15 cellular contexts compared by ENCODE assay signal in the genomic region with DNA sequence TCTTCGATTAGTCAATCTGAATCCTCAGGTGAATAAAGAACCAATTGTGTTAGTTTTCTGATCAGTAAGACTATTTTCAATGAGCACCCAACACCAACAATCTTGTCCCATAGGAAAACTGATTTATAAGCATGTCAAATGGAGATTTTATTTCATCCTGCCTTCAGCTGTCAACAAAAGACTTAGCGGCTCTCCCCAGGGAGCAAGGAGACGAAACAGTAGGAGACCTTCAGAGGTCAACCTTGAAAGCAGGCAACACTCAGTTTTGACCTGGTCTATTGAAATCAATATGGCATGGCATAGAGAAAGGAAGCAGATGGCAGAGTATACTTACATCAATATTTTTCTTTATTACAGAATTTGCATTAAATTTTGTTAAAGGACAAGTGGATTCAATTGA. TPM values are rescaled to one million over a fixed set of nuclear protein-coding genes. Genes with fewer than 3 reads are reported as not detected.
A peak's percentile ranks its signal among the peaks of the same experiment; 100 is the strongest.
DNase-seq lines count a peak whose midpoint lies in the region; ATAC-seq and TF ChIP-seq lines count a peak whose summit lies in the region.
"Had no signal": no experiment of that assay in that cellular context is flagged by ENCODE, and none has a peak within 500 bp of the region (broad histone marks: within the 10 kb centered on the region; RNA-seq: fewer than 3 reads in every experiment).

No MANE protein-coding gene starts in this region.

- CTCF ChIA-PET in A673 (lab: Charles Lee), result no interaction called here
- CTCF ChIA-PET in HEK293 (lab: Yijun Ruan, JAX), result interaction anchor here (1.7 kb wide), 1 partner anchor 24 kb away, joined by 7 read pairs; no protein-coding TSS in a partner anchor
- CTCF ChIA-PET in WTC11 (lab: Charles Lee), result no interaction called here

- peaks cover 4% of the 10 kb centered on the region for H3K27me3 Mint-ChIP-seq in WTC11 (ENCODE audit: low read depth)

- H3K4me1 ChIP-seq in A673 (ENCODE audit: insufficient read depth, low read length, poor library complexity, severe bottlenecking) (peaks cover 5% of the 10 kb centered on the region), HEK293 (ENCODE audit: control insufficient read depth, insufficient read depth, low read length) (no peaks in the 10 kb centered on the region)
- H3K4me1 ChIP-seq: BLaER1 treated with 17β-estradiol and CSF1 and Interleukin-3, amounts not matched to agents 10 nM and 100 nM had no signal

- intact Hi-C loops in A673 (cut with micrococcal nuclease; ENCODE audit: unreplicated experiment), result no loop called here

- no TSS peak for BruUV-seq in A673 (replicated peaks; lab: Mats Ljungman, UMichigan)

- peak overlapping the region; percentile 5; the same call in 1 of the 2 replicates for H3K27ac Mint-ChIP-seq in WTC11
- H3K27ac Mint-ChIP-seq: H9 had no signal

- H3K4me3 Mint-ChIP-seq in WTC11, result 0 out of 2 replicates have a peak overlapping the region, but pooled peaks have one; percentile 8
- H3K4me3 Mint-ChIP-seq: H9 had no signal

- no peaks in the 10 kb centered on the region for H3K9me3 Mint-ChIP-seq in WTC11
- H3K9me3 Mint-ChIP-seq: H9 had no signal

- no peaks in the 10 kb centered on the region for H3K36me3 ChIP-seq in A673 (ENCODE audit: insufficient read depth, low read length, poor library complexity, severe bottlenecking)
- no peaks in the 10 kb centered on the region for H3K36me3 ChIP-seq in HEK293 (ENCODE audit: control insufficient read depth in 2 of 2, insufficient read depth in 1 of 2, low read length in 2 of 2)
- H3K36me3 ChIP-seq: BLaER1 treated with 17β-estradiol and CSF1 and Interleukin-3, amounts not matched to agents 10 nM and 100 nM had no signal

- ATAC-seq in WTC11, result no peak
- ATAC-seq: SK-N-SH treated with all-trans-retinoic acid at 6 μM for 48 hours had no signal

- POLR2A ChIA-PET in A673 (lab: Charles Lee; ENCODE audit: low non-redundant PET) (no interaction called here), HEK293 (lab: Yijun Ruan, JAX) (no interaction called here), WTC11 (lab: Charles Lee) (no interaction called here)

- H3K36me3 Mint-ChIP-seq in WTC11, result peaks cover 3% of the 10 kb centered on the region

- peaks cover 42% of the 10 kb centered on the region for H3K27me3 ChIP-seq in A673 (replicated peaks; ENCODE audit: insufficient read depth, low read depth, low read length, poor library complexity)
- H3K27me3 ChIP-seq: BLaER1 treated with 17β-estradiol and CSF1 and Interleukin-3, amounts not matched to agents 10 nM and 100 nM had no signal

- no peak for TF ChIP-seq CTCF in A673 (conservative IDR thresholded peaks at IDR 0.05; ENCODE audit: low read depth, low read length)
- TF ChIP-seq CTCF in HEK293 (tag by site-specific recombination; IDR thresholded peaks at IDR 0.05), result no peak
- TF ChIP-seq CTCF in WTC11 (IDR thresholded peaks at IDR 0.05), result no peak
- no peak for TF ChIP-seq CTCF in GM10266 (IDR thresholded peaks at IDR 0.05; ENCODE audit: control insufficient read depth, insufficient read depth, low read depth, missing control alignments)

- H3K4me1 Mint-ChIP-seq in WTC11, result peaks cover 42% of the 10 kb centered on the region

- no peak overlapping the region for H3K4me3 ChIP-seq in A673 (ENCODE audit: low read depth, low read length, poor library complexity, severe bottlenecking)
- H3K4me3 ChIP-seq in HEK293 (ENCODE audit: low read depth, low read length), result no peak overlapping the region
- H3K4me3 ChIP-seq: BLaER1 treated with 17β-estradiol and CSF1 and Interleukin-3, amounts not matched to agents 10 nM and 100 nM; K562 had no signal

- H3K27ac ChIP-seq in A673 (ENCODE audit: low read depth, low read length, poor library complexity, severe bottlenecking) (no peak overlapping the region), HEK293 (ENCODE audit: extremely low read depth, low read depth, low read length) (no peak overlapping the region), caudate nucleus (ENCODE audit: low read depth, low read length) (no peak overlapping the region)
- H3K27ac ChIP-seq: BLaER1 treated with 17β-estradiol and CSF1 and Interleukin-3, amounts not matched to agents 10 nM and 100 nM had no signal

- peak; percentile 2 for DNase-seq in A673 (ENCODE audit: low spot score)
- peak; percentile 14 for DNase-seq in NCI-H2171 (lab: John Stamatoyannopoulos, UW)
- DNase-seq in WTC11 (ENCODE audit: low spot score), result no peak
- no peak for DNase-seq in RPMI8226
- DNase-seq in caudate nucleus (lab: John Stamatoyannopoulos, UW), result no peak
- DNase-seq in occipital lobe (lab: John Stamatoyannopoulos, UW), result no peak
- DNase-seq in GM10266 (ENCODE audit: extremely low spot score), result no peak
- DNase-seq: DMS 273 treated with DMSO at 0.1 percent for 48 hours, H9, NCI-H2107, SHP77 had no signal

- H3K9me3 ChIP-seq in A673 (ENCODE audit: low read depth, low read length, poor library complexity, severe bottlenecking), result no peaks in the 10 kb centered on the region
- no peaks in the 10 kb centered on the region for H3K9me3 ChIP-seq in HEK293 (ENCODE audit: control insufficient read depth, insufficient read depth, low read depth, low read length)
- H3K9me3 ChIP-seq: BLaER1 treated with 17β-estradiol and CSF1 and Interleukin-3, amounts not matched to agents 10 nM and 100 nM had no signal

TF ChIP-seq in HEK293, 187 proteins besides CTCF, POLR2A, EP300 and RAD21 (continues in another document):
- no peak for TF ChIP-seq ZBTB20 (tag by site-specific recombination; IDR thresholded peaks at IDR 0.05)
- TF ChIP-seq ZBTB17 (tag by site-specific recombination; IDR thresholded peaks at IDR 0.05), result no peak
- 0 out of 2 replicates have a peak, but pooled peaks have one; percentile 9 for TF ChIP-seq ZIC2 (tag by site-specific recombination; IDR thresholded peaks at IDR 0.05)
- TF ChIP-seq ZNF394 (tag by site-specific recombination; IDR thresholded peaks at IDR 0.05; ENCODE audit: borderline replicate concordance), result no peak
- TF ChIP-seq ZNF555 (tag by site-specific recombination; conservative IDR thresholded peaks at IDR 0.05), result no peak
- no peak for TF ChIP-seq HOXA7 (CRISPR knock-in tag; IDR thresholded peaks at IDR 0.05; ENCODE audit: borderline replicate concordance)
- TF ChIP-seq, protein P1, sequence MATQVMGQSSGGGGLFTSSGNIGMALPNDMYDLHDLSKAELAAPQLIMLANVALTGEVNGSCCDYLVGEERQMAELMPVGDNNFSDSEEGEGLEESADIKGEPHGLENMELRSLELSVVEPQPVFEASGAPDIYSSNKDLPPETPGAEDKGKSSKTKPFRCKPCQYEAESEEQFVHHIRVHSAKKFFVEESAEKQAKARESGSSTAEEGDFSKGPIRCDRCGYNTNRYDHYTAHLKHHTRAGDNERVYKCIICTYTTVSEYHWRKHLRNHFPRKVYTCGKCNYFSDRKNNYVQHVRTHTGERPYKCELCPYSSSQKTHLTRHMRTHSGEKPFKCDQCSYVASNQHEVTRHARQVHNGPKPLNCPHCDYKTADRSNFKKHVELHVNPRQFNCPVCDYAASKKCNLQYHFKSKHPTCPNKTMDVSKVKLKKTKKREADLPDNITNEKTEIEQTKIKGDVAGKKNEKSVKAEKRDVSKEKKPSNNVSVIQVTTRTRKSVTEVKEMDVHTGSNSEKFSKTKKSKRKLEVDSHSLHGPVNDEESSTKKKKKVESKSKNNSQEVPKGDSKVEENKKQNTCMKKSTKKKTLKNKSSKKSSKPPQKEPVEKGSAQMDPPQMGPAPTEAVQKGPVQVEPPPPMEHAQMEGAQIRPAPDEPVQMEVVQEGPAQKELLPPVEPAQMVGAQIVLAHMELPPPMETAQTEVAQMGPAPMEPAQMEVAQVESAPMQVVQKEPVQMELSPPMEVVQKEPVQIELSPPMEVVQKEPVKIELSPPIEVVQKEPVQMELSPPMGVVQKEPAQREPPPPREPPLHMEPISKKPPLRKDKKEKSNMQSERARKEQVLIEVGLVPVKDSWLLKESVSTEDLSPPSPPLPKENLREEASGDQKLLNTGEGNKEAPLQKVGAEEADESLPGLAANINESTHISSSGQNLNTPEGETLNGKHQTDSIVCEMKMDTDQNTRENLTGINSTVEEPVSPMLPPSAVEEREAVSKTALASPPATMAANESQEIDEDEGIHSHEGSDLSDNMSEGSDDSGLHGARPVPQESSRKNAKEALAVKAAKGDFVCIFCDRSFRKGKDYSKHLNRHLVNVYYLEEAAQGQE (tag by site-specific recombination; IDR thresholded peaks at IDR 0.05), result no peak

TF ChIP-seq in WTC11, 78 proteins besides CTCF, POLR2A, EP300 and RAD21:
- TF ChIP-seq ZNF396 (CRISPR knock-in tag; IDR thresholded peaks at IDR 0.05; ENCODE audit: borderline replicate concordance), result no peak
- TF ChIP-seq, protein P2, sequence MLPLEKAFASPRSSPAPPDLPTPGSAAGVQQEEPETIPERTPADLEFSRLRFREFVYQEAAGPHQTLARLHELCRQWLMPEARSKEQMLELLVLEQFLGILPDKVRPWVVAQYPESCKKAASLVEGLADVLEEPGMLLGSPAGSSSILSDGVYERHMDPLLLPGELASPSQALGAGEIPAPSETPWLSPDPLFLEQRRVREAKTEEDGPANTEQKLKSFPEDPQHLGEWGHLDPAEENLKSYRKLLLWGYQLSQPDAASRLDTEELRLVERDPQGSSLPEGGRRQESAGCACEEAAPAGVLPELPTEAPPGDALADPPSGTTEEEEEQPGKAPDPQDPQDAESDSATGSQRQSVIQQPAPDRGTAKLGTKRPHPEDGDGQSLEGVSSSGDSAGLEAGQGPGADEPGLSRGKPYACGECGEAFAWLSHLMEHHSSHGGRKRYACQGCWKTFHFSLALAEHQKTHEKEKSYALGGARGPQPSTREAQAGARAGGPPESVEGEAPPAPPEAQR (CRISPR knock-in tag; IDR thresholded peaks at IDR 0.05), result no peak
- TF ChIP-seq, protein P3, sequence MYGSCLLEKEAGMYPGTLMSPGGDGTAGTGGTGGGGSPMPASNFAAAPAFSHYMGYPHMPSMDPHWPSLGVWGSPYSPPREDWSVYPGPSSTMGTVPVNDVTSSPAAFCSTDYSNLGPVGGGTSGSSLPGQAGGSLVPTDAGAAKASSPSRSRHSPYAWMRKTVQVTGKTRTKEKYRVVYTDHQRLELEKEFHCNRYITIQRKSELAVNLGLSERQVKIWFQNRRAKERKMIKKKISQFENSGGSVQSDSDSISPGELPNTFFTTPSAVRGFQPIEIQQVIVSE (CRISPR knock-in tag; IDR thresholded peaks at IDR 0.05; ENCODE audit: borderline replicate concordance), result no peak
- no peak for TF ChIP-seq CREM (CRISPR knock-in tag; IDR thresholded peaks at IDR 0.05)
- TF ChIP-seq ZNF423 (CRISPR knock-in tag; IDR thresholded peaks at IDR 0.05), result peak; percentile 87
TF ChIP-seq in WTC11: peak in this region for 1.

RNA-seq across cellular contexts. Expression of gene ZNF622, which starts 34.1 kb away (rescaled TPM):
- total RNA-seq in A673 (2021) (31.3 and 36.0 TPM in 2 replicates), WTC11 (2021) (29.2 to 37.9 TPM (median 29.3 TPM) in 3 replicates), occipital lobe (25.9 TPM)

Comparison
In these comparisons a context has a peak if more than half of its experiments do, and no peak if none do; other contexts are left out.
1. DNase-seq: peak in A673 (single experiment) and NCI-H2171 (single experiment); none in WTC11 (single experiment), RPMI8226 (single experiment), caudate nucleus (0 of 61), occipital lobe (single experiment) and GM10266 (single experiment).